16 cellular contexts compared by ENCODE assay signal in genomic region chr1:30411206-30411605, GRCh38.
"Had no signal": no experiment of that assay in that cellular context is flagged by ENCODE, and none has a peak within 500 bp of the region (broad histone marks: within the 10 kb centered on the region; RNA-seq: fewer than 3 reads in every experiment).

No MANE protein-coding gene starts in this region.

- H3K4me1 Mint-ChIP-seq: activated naive CD8-positive, alpha-beta T cell treated with anti-CD3 and anti-CD28 coated beads, Interleukin-2, amount 10 ng/mL, durations not matched to agents 7 days and 5 days; memory B cell; stimulated activated effector memory CD8-positive, alpha-beta T cell treated with anti-CD3 and anti-CD28 coated beads, Interleukin-12 subunit alpha, Interleukin-12 subunit beta, amount 100 ng/mL, for 72 hours had no signal

- H3K27ac Mint-ChIP-seq: activated naive CD8-positive, alpha-beta T cell treated with anti-CD3 and anti-CD28 coated beads, Interleukin-2, amount 10 ng/mL, durations not matched to agents 7 days and 5 days; memory B cell; stimulated activated effector memory CD8-positive, alpha-beta T cell treated with anti-CD3 and anti-CD28 coated beads, Interleukin-12 subunit alpha, Interleukin-12 subunit beta, amount 100 ng/mL, for 72 hours had no signal

- H3K4me1 ChIP-seq: breast epithelium had no signal

- ATAC-seq: activated T-cell treated with anti-CD3 and anti-CD28 coated beads, Interleukin-2, amount 50 U/mL, for 4 hours; foreskin keratinocyte; left colon; stimulated activated effector memory CD8-positive, alpha-beta T cell treated with anti-CD3 and anti-CD28 coated beads, Interleukin-12 subunit alpha, Interleukin-12 subunit beta, amount 100 ng/mL, for 72 hours had no signal

- H3K36me3 ChIP-seq: breast epithelium, ovary, SJSA1 had no signal

- H3K4me3 ChIP-seq: breast epithelium, dorsolateral prefrontal cortex, ovary, SJSA1 had no signal

- H3K9me3 Mint-ChIP-seq: activated naive CD8-positive, alpha-beta T cell treated with anti-CD3 and anti-CD28 coated beads, Interleukin-2, amount 10 ng/mL, durations not matched to agents 7 days and 5 days; activated T-cell treated with anti-CD3 and anti-CD28 coated beads, Interleukin-2, amount 50 U/mL, for 4 hours; memory B cell; stimulated activated effector memory CD8-positive, alpha-beta T cell treated with anti-CD3 and anti-CD28 coated beads, Interleukin-12 subunit alpha, Interleukin-12 subunit beta, amount 100 ng/mL, for 72 hours had no signal

- H3K36me3 Mint-ChIP-seq: activated naive CD8-positive, alpha-beta T cell treated with anti-CD3 and anti-CD28 coated beads, Interleukin-2, amount 10 ng/mL, durations not matched to agents 7 days and 5 days; memory B cell; stimulated activated effector memory CD8-positive, alpha-beta T cell treated with anti-CD3 and anti-CD28 coated beads, Interleukin-12 subunit alpha, Interleukin-12 subunit beta, amount 100 ng/mL, for 72 hours had no signal

- H3K4me3 Mint-ChIP-seq: activated naive CD8-positive, alpha-beta T cell treated with anti-CD3 and anti-CD28 coated beads, Interleukin-2, amount 10 ng/mL, durations not matched to agents 7 days and 5 days; activated T-cell treated with anti-CD3 and anti-CD28 coated beads, Interleukin-2, amount 50 U/mL, for 4 hours; memory B cell; stimulated activated effector memory CD8-positive, alpha-beta T cell treated with anti-CD3 and anti-CD28 coated beads, Interleukin-12 subunit alpha, Interleukin-12 subunit beta, amount 100 ng/mL, for 72 hours had no signal

- DNase-seq: activated CD4-positive, alpha-beta T cell treated with anti-CD3 and anti-CD28 coated beads for 1 hour; activated naive CD8-positive, alpha-beta T cell treated with anti-CD3 and anti-CD28 coated beads, Interleukin-2, amount 10 ng/mL, durations not matched to agents 7 days and 5 days; activated T-cell treated with anti-CD3 and anti-CD28 coated beads, Interleukin-2, amount 50 U/mL, for 4 hours; dorsolateral prefrontal cortex; foreskin keratinocyte; left colon; small intestine; substantia nigra; SW 1271; T-helper 9 cell; trophoblast cell had no signal

- H3K27ac ChIP-seq: breast epithelium, dorsolateral prefrontal cortex, foreskin keratinocyte, ovary, SJSA1 had no signal

- H3K9me3 ChIP-seq: breast epithelium, ovary, SJSA1 had no signal

- H3K27me3 ChIP-seq: breast epithelium, foreskin keratinocyte, ovary, SJSA1 had no signal

- H3K27me3 Mint-ChIP-seq: activated naive CD8-positive, alpha-beta T cell treated with anti-CD3 and anti-CD28 coated beads, Interleukin-2, amount 10 ng/mL, durations not matched to agents 7 days and 5 days had no signal
